Comparison of ENCODE assay signal across 8 cellular contexts in the genomic region with DNA sequence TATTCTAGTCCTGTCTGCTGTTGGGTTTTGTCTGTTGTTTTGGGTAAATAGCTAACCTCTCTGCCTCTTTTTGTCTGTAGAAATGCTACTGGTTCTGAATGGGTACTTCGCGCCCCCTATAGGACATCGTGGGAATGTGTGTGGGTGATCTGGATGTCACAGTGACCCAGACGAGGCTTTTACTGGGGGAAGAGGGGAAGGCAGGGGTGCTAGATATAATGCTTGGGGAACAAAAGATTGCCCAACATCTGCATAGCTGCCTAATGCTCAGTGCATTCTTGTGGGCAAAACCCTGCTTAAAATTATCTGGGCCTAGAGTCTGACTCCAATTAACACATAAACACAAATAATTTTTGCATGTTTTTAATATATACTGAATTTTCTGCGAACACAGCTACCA. TPM values are rescaled to one million over a fixed set of nuclear protein-coding genes. Genes with fewer than 3 reads are reported as not detected.
A peak's percentile ranks its signal among the peaks of the same experiment; 100 is the strongest.
DNase-seq lines count a peak whose midpoint lies in the region; ATAC-seq lines count a peak whose summit lies in the region.

No MANE protein-coding gene starts in this region.

- H3K27me3 Mint-ChIP-seq in memory B cell = no peaks in the 10 kb centered on the region

- peaks cover 3% of the 10 kb centered on the region for H3K36me3 Mint-ChIP-seq in memory B cell

- peaks cover 28% of the 10 kb centered on the region for H3K4me1 Mint-ChIP-seq in memory B cell

- no peak overlapping the region for H3K4me3 Mint-ChIP-seq in memory B cell

- peak; percentile 53 to 69 for DNase-seq in NCI-H2081 (lab: John Stamatoyannopoulos, UW)
- no peak for DNase-seq in NCI-H2081 treated with DMSO at 0.1 percent for 48 hours (lab: John Stamatoyannopoulos, UW)
- peak; percentile 5 for DNase-seq in NCI-H524 treated with DMSO at 0.1 percent for 48 hours (lab: John Stamatoyannopoulos, UW)
- peak; percentile 79 for DNase-seq in activated CD4-positive, alpha-beta T cell treated with anti-CD3 and anti-CD28 coated beads for 48 hours
- DNase-seq in dermis blood vessel endothelial cell = peak; percentile 82
- DNase-seq in memory B cell (ENCODE audit: low spot score in 2 of 2) = peak; percentile 50 to 53
- peak; percentile 37 to 54 for DNase-seq in stimulated activated CD8-positive, alpha-beta memory T cell treated with anti-CD3 and anti-CD28 coated beads, Interleukin-4, amount 100 ng/mL, for 4 hours (ENCODE audit: low read depth in 2 of 2, low spot score in 1 of 2)

- H3K9me3 Mint-ChIP-seq in memory B cell = no peaks in the 10 kb centered on the region

- no peak overlapping the region for H3K27ac Mint-ChIP-seq in memory B cell

- ATAC-seq in HG03108 (IDR thresholded peaks at IDR 0.05; ENCODE audit: unreplicated experiment) (peak; percentile 30), memory B cell (ENCODE audit: low read depth) (peak; percentile 69)

RNA-seq across cellular contexts. Expression of gene BMAL1, which starts 57.7 kb away (rescaled TPM):
- total RNA-seq in dermis blood vessel endothelial cell = 11.6 and 13.3 TPM in 2 replicates
